Comparison of ENCODE assay signal across 18 cellular contexts in the genomic region with DNA sequence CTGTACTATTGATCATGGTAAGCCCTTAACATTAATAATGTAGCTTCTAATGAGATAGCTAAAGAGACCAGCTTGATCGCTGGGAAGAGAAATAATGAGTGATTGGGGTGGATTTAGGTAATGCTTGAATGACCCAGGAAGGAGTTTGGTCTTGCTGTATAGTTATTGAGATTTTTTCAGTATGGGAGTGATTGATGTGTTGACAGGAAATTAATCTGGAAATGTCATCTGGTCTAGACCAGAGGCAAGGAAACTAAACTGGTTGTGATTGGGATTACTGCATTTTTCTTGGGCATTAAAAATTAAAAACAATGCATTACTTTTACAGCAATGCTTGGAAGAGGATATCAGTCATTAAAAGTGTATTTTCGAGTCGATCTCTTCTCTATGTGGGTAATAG.
"Had no signal": no experiment of that assay in that cellular context is flagged by ENCODE, and none has a peak within 500 bp of the region (broad histone marks: within the 10 kb centered on the region; RNA-seq: fewer than 3 reads in every experiment).

No MANE protein-coding gene starts in this region.

- DNase-seq: effector CD8-positive, alpha-beta T cell; heart left ventricle; hypothalamus; kidney glomerular epithelial cell; naive thymus-derived CD8-positive, alpha-beta T cell; posterior cingulate gyrus; spleen; stimulated activated CD4-positive, alpha-beta T cell treated with anti-CD3 and anti-CD28 coated beads, Interleukin-15, amount 100 ng/mL, for 24 hours; stimulated activated CD4-positive, alpha-beta T cell treated with anti-CD3 and anti-CD28 coated beads, Interleukin-1b, Interleukin-23, amount 100 ng/mL, for 48 hours; stimulated activated CD4-positive, alpha-beta T cell treated with anti-CD3 and anti-CD28 coated beads, Interleukin-4, amount 100 ng/mL, for 24 hours; stimulated activated naive CD8-positive, alpha-beta T cell treated with anti-CD3 and anti-CD28 coated beads, Interleukin-15, amount 100 ng/mL, for 72 hours; testis; upper lobe of right lung had no signal

- H3K4me3 ChIP-seq: coronary artery, heart left ventricle, spleen, testis, tibial nerve, upper lobe of right lung had no signal

- H3K4me1 Mint-ChIP-seq: stimulated activated memory B cell treated with anti-CD40 and anti-IgM and Interleukin-4, amounts not matched to agents 10 μg/mL and 1 μg/mL and 100 μg/mL, for 72 hours; stimulated activated naive CD8-positive, alpha-beta T cell treated with anti-CD3 and anti-CD28 coated beads, Interleukin-15, amount 100 ng/mL, for 72 hours had no signal

- H3K27ac Mint-ChIP-seq: stimulated activated memory B cell treated with anti-CD40 and anti-IgM and Interleukin-4, amounts not matched to agents 10 μg/mL and 1 μg/mL and 100 μg/mL, for 72 hours; stimulated activated naive CD8-positive, alpha-beta T cell treated with anti-CD3 and anti-CD28 coated beads, Interleukin-15, amount 100 ng/mL, for 72 hours had no signal

- ATAC-seq: esophagus mucosa; heart left ventricle; naive thymus-derived CD8-positive, alpha-beta T cell; sciatic nerve; stimulated activated memory B cell treated with anti-CD40 and anti-IgM and Interleukin-4, amounts not matched to agents 10 μg/mL and 1 μg/mL and 100 μg/mL, for 72 hours; stimulated activated naive CD8-positive, alpha-beta T cell treated with anti-CD3 and anti-CD28 coated beads, Interleukin-15, amount 100 ng/mL, for 72 hours; upper lobe of right lung had no signal

- H3K4me1 ChIP-seq: heart left ventricle, spleen, testis, tibial nerve, upper lobe of right lung had no signal

- H3K4me3 Mint-ChIP-seq: naive thymus-derived CD8-positive, alpha-beta T cell; stimulated activated memory B cell treated with anti-CD40 and anti-IgM and Interleukin-4, amounts not matched to agents 10 μg/mL and 1 μg/mL and 100 μg/mL, for 72 hours; stimulated activated naive CD8-positive, alpha-beta T cell treated with anti-CD3 and anti-CD28 coated beads, Interleukin-15, amount 100 ng/mL, for 72 hours had no signal

- H3K27ac ChIP-seq: coronary artery, heart left ventricle, spleen, testis, tibial nerve, upper lobe of right lung had no signal

- H3K9me3 ChIP-seq: heart left ventricle, spleen, testis, tibial nerve, upper lobe of right lung had no signal

- H3K27me3 Mint-ChIP-seq: naive thymus-derived CD8-positive, alpha-beta T cell; stimulated activated memory B cell treated with anti-CD40 and anti-IgM and Interleukin-4, amounts not matched to agents 10 μg/mL and 1 μg/mL and 100 μg/mL, for 72 hours; stimulated activated naive CD8-positive, alpha-beta T cell treated with anti-CD3 and anti-CD28 coated beads, Interleukin-15, amount 100 ng/mL, for 72 hours had no signal

- H3K27me3 ChIP-seq: heart left ventricle, spleen, testis, tibial nerve, upper lobe of right lung had no signal

- H3K9me3 Mint-ChIP-seq: naive thymus-derived CD8-positive, alpha-beta T cell; stimulated activated memory B cell treated with anti-CD40 and anti-IgM and Interleukin-4, amounts not matched to agents 10 μg/mL and 1 μg/mL and 100 μg/mL, for 72 hours; stimulated activated naive CD8-positive, alpha-beta T cell treated with anti-CD3 and anti-CD28 coated beads, Interleukin-15, amount 100 ng/mL, for 72 hours had no signal
